Comparison of ENCODE assay signal across 13 cellular contexts in genomic region chr21:29238052-29238966, GRCh38.
DNase-seq lines count a peak whose midpoint lies in the region; TF ChIP-seq lines count a peak whose summit lies in the region.
"Had no signal": no experiment of that assay in that cellular context is flagged by ENCODE, and none has a peak within 500 bp of the region (broad histone marks: within the 10 kb centered on the region; RNA-seq: fewer than 3 reads in every experiment).

No MANE protein-coding gene starts in this region.

- no TSS peak for BruUV-seq in OCI-LY7 (replicated peaks; lab: Mats Ljungman, UMichigan)

- peak overlapping the region; percentile 3; the same call in 1 of the 2 replicates for H3K27ac ChIP-seq in VCaP
- peak overlapping the region in 5 of 8 donors; percentile 11 to 76 (median 70) for H3K27ac ChIP-seq in spleen
- H3K27ac ChIP-seq in OCI-LY7 (ENCODE audit: low read depth, low read length, poor library complexity, severe bottlenecking), result no peak overlapping the region

- H3K36me3 ChIP-seq in spleen (no peaks in the 10 kb centered on the region), OCI-LY7 (ENCODE audit: insufficient read depth, low read length) (no peaks in the 10 kb centered on the region)

- peaks cover 0 to 56% (median 28%) of the 10 kb centered on the region in 6 donors for H3K4me1 ChIP-seq in spleen
- H3K4me1 ChIP-seq in OCI-LY7 (ENCODE audit: insufficient read depth, low read length, poor library complexity, severe bottlenecking), result no peaks in the 10 kb centered on the region

- H2AFZ ChIP-seq in OCI-LY7 (ENCODE audit: low read length), result no peak overlapping the region

- TF ChIP-seq CTCF in VCaP (conservative IDR thresholded peaks at IDR 0.05) (no peak), fibroblast of pulmonary artery (IDR thresholded peaks at IDR 0.05; ENCODE audit: low read length, missing control alignments) (no peak), spleen (IDR thresholded peaks at IDR 0.05 in 8 of 11, conservative IDR thresholded peaks at IDR 0.05 in 3 of 11) (no peak), OCI-LY7 (conservative IDR thresholded peaks at IDR 0.05; ENCODE audit: low read length) (no peak)

- no peaks in the 10 kb centered on the region for H3K9me2 ChIP-seq in OCI-LY7 (ENCODE audit: insufficient read depth, low read length)

- DNase-seq in GM04504 (ENCODE audit: low read depth) (peak; percentile 17), fibroblast of pulmonary artery (ENCODE audit: low read depth) (peak; percentile 50), spleen (no peak), HuH-7 (ENCODE audit: low spot score) (no peak), T1000 (lab: John Stamatoyannopoulos, UW) (no peak), OCI-LY7 (ENCODE audit: low spot score) (no peak)
- DNase-seq: activated T-cell treated with anti-CD3 and anti-CD28 coated beads, Interleukin-2, amount 50 U/mL, for 1 hour; NCI-H1105 treated with DMSO at 0.1 percent for 48 hours; NCI-H510A treated with DMSO at 0.1 percent for 48 hours; retina; substantia nigra had no signal

- WGBS in spleen, 5 donors, result 82 to 93% (median 87%) methylated on average over 6 of the region's 6 CpGs

- H3K79me2 ChIP-seq in OCI-LY7 (ENCODE audit: insufficient read depth, low read depth, low read length), result no peaks in the 10 kb centered on the region

- intact Hi-C loops in spleen (cut with DNase I; ENCODE audit: low total_unique reads) (no loop called here), OCI-LY7 (cut with micrococcal nuclease; ENCODE audit: unreplicated experiment) (loop anchor here (10.0 kb wide), 1 partner anchor 136 kb away; no protein-coding TSS in a partner anchor)

- POLR2A ChIA-PET in OCI-LY7 (lab: Charles Lee), result interaction anchor here (0.6 kb wide), 2 partner anchors 48 to 275 kb away, joined by 3 read pairs; no protein-coding TSS in a partner anchor

- H3K4me3 ChIP-seq in fibroblast of pulmonary artery (replicated peaks; ENCODE audit: low read depth, low read length) (no peak overlapping the region), spleen (peak overlapping the region in 1 of 8 donors; percentile 7), OCI-LY7 (ENCODE audit: low read depth, low read length, poor library complexity, severe bottlenecking) (no peak overlapping the region)
- H3K4me3 ChIP-seq: GM23338 had no signal

- no peak overlapping the region for H3K4me2 ChIP-seq in OCI-LY7 (ENCODE audit: low read length)
- H3K4me2 ChIP-seq: GM23338 had no signal

- TF ChIP-seq POLR2A in spleen (IDR thresholded peaks at IDR 0.05), result no peak

- H3K9me3 ChIP-seq in spleen, result no peaks in the 10 kb centered on the region
- no peaks in the 10 kb centered on the region for H3K9me3 ChIP-seq in OCI-LY7 (ENCODE audit: low read length)

- CTCF ChIA-PET in OCI-LY7 (lab: Charles Lee; ENCODE audit: unreplicated experiment), result no interaction called here

- H3K27me3 ChIP-seq in spleen (replicated peaks in 1 of 7), result no peaks in the 10 kb centered on the region

- H4K20me1 ChIP-seq in OCI-LY7 (ENCODE audit: insufficient read depth, low read length), result no peaks in the 10 kb centered on the region

Comparison
In these comparisons a context has a peak if more than half of its experiments do, and no peak if none do; other contexts are left out.
1. DNase-seq: peak in GM04504 (single experiment) and fibroblast of pulmonary artery (single experiment); none in spleen (single experiment), HuH-7 (single experiment), T1000 (single experiment) and OCI-LY7 (single experiment).